ENCODE assay signal across 8 cellular contexts in the genomic region with DNA sequence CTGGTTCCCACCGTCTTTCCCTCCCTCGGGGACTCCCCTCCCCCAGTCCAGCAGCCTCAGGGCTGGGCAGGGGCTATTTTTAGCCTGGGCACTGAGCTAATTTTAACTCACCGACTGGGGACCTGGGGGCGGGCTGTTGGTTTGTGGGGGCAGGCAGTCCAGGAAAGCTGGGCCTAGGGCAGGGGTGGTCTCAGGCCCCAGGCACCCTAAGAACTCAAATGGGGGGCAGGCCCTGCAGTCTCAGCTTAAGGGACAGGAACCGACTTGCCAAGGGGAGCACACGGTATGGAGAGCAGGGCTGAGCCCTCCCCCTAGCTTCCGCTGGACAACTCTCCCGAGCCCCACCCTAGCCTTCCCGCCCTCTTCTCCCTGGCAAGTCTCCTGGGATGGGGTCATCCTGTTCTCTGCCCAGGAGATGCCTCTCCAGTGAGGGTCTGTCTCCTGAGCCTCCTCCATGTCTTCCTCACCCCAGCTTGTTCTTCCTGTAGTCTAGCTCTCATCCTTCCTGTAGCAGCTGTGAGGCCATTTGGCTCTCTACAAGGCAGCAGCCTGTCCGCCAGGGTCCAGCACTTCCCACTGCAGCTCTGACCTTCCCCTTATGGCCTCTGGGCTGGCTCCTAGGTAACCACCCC. TPM values are rescaled to one million over a fixed set of nuclear protein-coding genes. Genes with fewer than 3 reads are reported as not detected.
DNase-seq lines count a peak whose midpoint lies in the region; ATAC-seq and TF ChIP-seq lines count a peak whose summit lies in the region.

No MANE protein-coding gene starts in this region.

- H3K4me3 Mint-ChIP-seq in activated naive CD4-positive, alpha-beta T cell treated with anti-CD3 and anti-CD28 coated beads for 36 hours: no peak overlapping the region

- no peak for TF ChIP-seq POLR2A in adrenal gland (IDR thresholded peaks at IDR 0.05)
- no peak for TF ChIP-seq POLR2A in transverse colon (IDR thresholded peaks at IDR 0.05)

- no peaks in the 10 kb centered on the region for H3K9me3 ChIP-seq in adrenal gland (replicated peaks in 1 of 3)
- no peaks in the 10 kb centered on the region for H3K9me3 ChIP-seq in transverse colon

- H3K4me1 Mint-ChIP-seq in activated naive CD4-positive, alpha-beta T cell treated with anti-CD3 and anti-CD28 coated beads for 36 hours (ENCODE audit: low read depth): peaks cover 87% of the 10 kb centered on the region

- H3K27ac Mint-ChIP-seq in activated naive CD4-positive, alpha-beta T cell treated with anti-CD3 and anti-CD28 coated beads for 36 hours: peak overlapping the region; percentile 80

- H3K27me3 Mint-ChIP-seq in activated naive CD4-positive, alpha-beta T cell treated with anti-CD3 and anti-CD28 coated beads for 36 hours (ENCODE audit: low read depth): no peaks in the 10 kb centered on the region

- H3K27me3 ChIP-seq in adrenal gland (no peaks in the 10 kb centered on the region), transverse colon (no peaks in the 10 kb centered on the region)

- TF ChIP-seq CTCF in adrenal gland (IDR thresholded peaks at IDR 0.05): peak; percentile 15 to 59 (median 42)
- TF ChIP-seq CTCF in transverse colon (IDR thresholded peaks at IDR 0.05): peak in 1 of 5 experiments; percentile 40

- intact Hi-C loops in activated naive CD4-positive, alpha-beta T cell treated with anti-CD3 and anti-CD28 coated beads for 36 hours (cut with micrococcal nuclease): no loop called here
- intact Hi-C loops in adrenal gland (cut with DNase I) (no loop called here), transverse colon (cut with DNase I; ENCODE audit: low total_unique reads) (no loop called here)

- 4 to 12% (median 5%) methylated on average over 3 to 10 of the region's 10 CpGs for WGBS in adrenal gland, 4 donors
- WGBS in transverse colon (ENCODE audit: low coverage in 1 of 2), 2 donors: 34% methylated on average over 10 of the region's 10 CpGs; no CpG with 5 or more reads in 1 of the 2 donors

- H3K4me1 ChIP-seq in adrenal gland (replicated peaks in 1 of 2) (peaks cover 80 to 92% of the 10 kb centered on the region in 2 donors), transverse colon (peaks cover 79 to 87% (median 84%) of the 10 kb centered on the region in 4 donors)

- no peaks in the 10 kb centered on the region for H3K9me3 Mint-ChIP-seq in activated naive CD4-positive, alpha-beta T cell treated with anti-CD3 and anti-CD28 coated beads for 36 hours

- ATAC-seq in GM21619 (IDR thresholded peaks at IDR 0.05; ENCODE audit: unreplicated experiment) (no peak), GM21367 (IDR thresholded peaks at IDR 0.05; ENCODE audit: unreplicated experiment) (no peak)

- in situ Hi-C loops in transverse colon (cut with MboI; ENCODE audit: low pct_ligation_motif_present in 1 of 4, low pct_unique_long_range_greater_than_20kb in 1 of 4, low sequenced_read_pairs in 3 of 4): no loop called here

- no peak for TF ChIP-seq EP300 in transverse colon (IDR thresholded peaks at IDR 0.05; ENCODE audit: low read depth)

- H3K4me3 ChIP-seq in adrenal gland (peak overlapping the region in 1 of 4 donors; percentile 45), transverse colon (peak overlapping the region in 2 of 4 donors; percentile 4 to 32)

- DNase-seq in activated naive CD4-positive, alpha-beta T cell treated with anti-CD3 and anti-CD28 coated beads for 36 hours: no peak
- no peak for DNase-seq in activated naive CD4-positive, alpha-beta T cell treated with Interleukin-2 at 50 U/mL for 16 hours
- DNase-seq in adrenal gland (peak in 4 of 7 donors; percentile 45 to 78 (median 72)), left kidney (ENCODE audit: low read depth, low spot score) (peak; percentile 63), transverse colon (peak; percentile 38)
- DNase-seq in stimulated activated naive CD4-positive, alpha-beta T cell (lab: John Stamatoyannopoulos, UW): no peak

- no peaks in the 10 kb centered on the region for H3K36me3 ChIP-seq in adrenal gland (replicated peaks in 1 of 2)
- H3K36me3 ChIP-seq in transverse colon: no peaks in the 10 kb centered on the region

- CTCF ChIA-PET in activated naive CD4-positive, alpha-beta T cell treated with anti-CD3 and anti-CD28 coated beads for 36 hours (lab: Charles Lee): interaction anchor here (0.6 to 18.2 kb wide), 12 partner anchors 6 to 129 kb away, joined by 3 to 306 read pairs (median 4); partner anchors contain the start of gene MEF2D

- H3K27ac ChIP-seq in adrenal gland (peak overlapping the region; percentile 8 to 100 (median 77)), transverse colon (peak overlapping the region; percentile 69 to 100 (median 100))

- H3K36me3 Mint-ChIP-seq in activated naive CD4-positive, alpha-beta T cell treated with anti-CD3 and anti-CD28 coated beads for 36 hours (ENCODE audit: low read depth): peaks cover 1% of the 10 kb centered on the region

RNA-seq across cellular contexts. Expression of gene MEF2D, which starts 10.1 kb away (rescaled TPM):
- total RNA-seq in activated naive CD4-positive, alpha-beta T cell treated with anti-CD3 and anti-CD28 coated beads for 36 hours: 10 to 100 TPM; 28.8 to 32.8 TPM
- 10 to 100 TPM; 28.1 to 89.9 (median 74.6) TPM for total RNA-seq in adrenal gland
- 10 to 100 TPM; 29.1 to 37.4 (median 35.3) TPM for polyA plus RNA-seq in adrenal gland
- total RNA-seq in transverse colon: 100 to 1,000 TPM in 1 of 4 donors, 10 to 100 TPM in 3; 26.1 to 200 (median 85.7) TPM

Comparison
In these comparisons a context has a peak if more than half of its experiments do, and no peak if none do; other contexts are left out.
1. DNase-seq: peak in adrenal gland (4 of 7), left kidney (single experiment) and transverse colon (single experiment); none in activated naive CD4-positive, alpha-beta T cell treated with anti-CD3 and anti-CD28 coated beads for 36 hours (single experiment), activated naive CD4-positive, alpha-beta T cell treated with Interleukin-2 at 50 U/mL for 16 hours (single experiment) and stimulated activated naive CD4-positive, alpha-beta T cell (0 of 6).